Comparison of ENCODE assay signal across 8 cellular contexts in genomic region chr4:113901994-113902787, GRCh38.
A peak's percentile ranks its signal among the peaks of the same experiment; 100 is the strongest.
DNase-seq lines count a peak whose midpoint lies in the region; ATAC-seq and TF ChIP-seq lines count a peak whose summit lies in the region.

No MANE protein-coding gene starts in this region.

- no peaks in the 10 kb centered on the region for H3K36me3 ChIP-seq in effector memory CD4-positive, alpha-beta T cell (ENCODE audit: control insufficient read depth, insufficient read depth, low read length)
- H3K36me3 ChIP-seq in brain microvascular endothelial cell (replicated peaks), result peaks cover 16% of the 10 kb centered on the region
- 0 out of 2 replicates have a peak, but pooled peaks cover 3% of the 10 kb centered on the region for H3K36me3 ChIP-seq in SJCRH30

- peak overlapping the region; percentile 61 for H3K27ac ChIP-seq in effector memory CD4-positive, alpha-beta T cell (ENCODE audit: insufficient read depth, low read length, poor library complexity, severe bottlenecking)
- H3K27ac ChIP-seq in brain microvascular endothelial cell (no peak overlapping the region), SJCRH30 (no peak overlapping the region)

- no peak for TF ChIP-seq CTCF in brain microvascular endothelial cell (IDR thresholded peaks at IDR 0.05; ENCODE audit: low read depth, low read length, missing control alignments)

- H3K27me3 ChIP-seq in effector memory CD4-positive, alpha-beta T cell (replicated peaks; ENCODE audit: control insufficient read depth, insufficient read depth, low read length, poor library complexity, severe bottlenecking), result no peaks in the 10 kb centered on the region
- H3K27me3 ChIP-seq in brain microvascular endothelial cell (replicated peaks), result no peaks in the 10 kb centered on the region
- no peaks in the 10 kb centered on the region for H3K27me3 ChIP-seq in SJCRH30

- no peaks in the 10 kb centered on the region for H3K9me3 ChIP-seq in effector memory CD4-positive, alpha-beta T cell (ENCODE audit: control insufficient read depth, low read length)
- no peaks in the 10 kb centered on the region for H3K9me3 ChIP-seq in SJCRH30 (replicated peaks)

- H3K4me3 ChIP-seq in effector memory CD4-positive, alpha-beta T cell (ENCODE audit: insufficient read depth, low read depth, low read length, poor library complexity, severe bottlenecking), result peak overlapping the region; percentile 33
- H3K4me3 ChIP-seq in brain microvascular endothelial cell (ENCODE audit: low read depth, low read length) (no peak overlapping the region), SJCRH30 (no peak overlapping the region)

- H3K4me1 ChIP-seq in effector memory CD4-positive, alpha-beta T cell (ENCODE audit: control insufficient read depth, insufficient read depth, low read length, poor library complexity, severe bottlenecking), result peaks cover 27% of the 10 kb centered on the region
- H3K4me1 ChIP-seq in SJCRH30, result 0 out of 2 replicates have a peak, but pooled peaks cover 3% of the 10 kb centered on the region

- ATAC-seq in HG02678 (IDR thresholded peaks at IDR 0.05; ENCODE audit: unreplicated experiment) (peak; percentile 49), GM21447 (IDR thresholded peaks at IDR 0.05; ENCODE audit: unreplicated experiment) (no peak)

- in situ Hi-C loops in brain microvascular endothelial cell (cut with HindIII; ENCODE audit: low pct_ligation_motif_present, low sequenced_read_pairs), result no loop called here

- peak; percentile 29 to 37 for DNase-seq in activated CD4-positive, alpha-beta T cell treated with anti-CD3 and anti-CD28 coated beads for 24 hours (ENCODE audit: low read depth in 2 of 2)
- DNase-seq in effector memory CD4-positive, alpha-beta T cell, result peak; percentile 51 to 61 (median 60)
- peak; percentile 13 to 48 (median 18) for DNase-seq in stimulated activated CD4-positive, alpha-beta T cell treated with anti-CD3 and anti-CD28 coated beads, TNF-alpha, amount 100 ng/mL, for 48 hours (ENCODE audit: low read depth in 3 of 3)
- no peak for DNase-seq in ecto neural progenitor cell (ENCODE audit: low spot score)
- DNase-seq in brain microvascular endothelial cell, result no peak
- DNase-seq in SJCRH30, result no peak

Comparison
In these comparisons a context has a peak if more than half of its experiments do, and no peak if none do; other contexts are left out.
1. DNase-seq: peak in activated CD4-positive, alpha-beta T cell treated with anti-CD3 and anti-CD28 coated beads for 24 hours (2 of 2), effector memory CD4-positive, alpha-beta T cell (3 of 3) and stimulated activated CD4-positive, alpha-beta T cell treated with anti-CD3 and anti-CD28 coated beads, TNF-alpha, amount 100 ng/mL, for 48 hours (3 of 3); none in ecto neural progenitor cell (single experiment), brain microvascular endothelial cell (single experiment) and SJCRH30 (0 of 2).